20 cellular contexts compared by ENCODE assay signal in genomic region chr3:112752092-112752512, GRCh38.
DNase-seq lines count a peak whose midpoint lies in the region; ATAC-seq, FAIRE-seq and TF ChIP-seq lines count a peak whose summit lies in the region.
"Had no signal": no experiment of that assay in that cellular context is flagged by ENCODE, and none has a peak within 500 bp of the region (broad histone marks: within the 10 kb centered on the region; RNA-seq: fewer than 3 reads in every experiment).

No MANE protein-coding gene starts in this region.

- H4K8ac ChIP-seq in IMR-90 (ENCODE audit: low read depth in 2 of 2, low read length in 2 of 2), result no peak overlapping the region

- no peaks in the 10 kb centered on the region for H4K20me1 ChIP-seq in IMR-90 (ENCODE audit: insufficient read depth, low read length)

- 100% methylated on average over 1 of the region's 1 CpG; no CpG with 5 or more reads in 1 of the 2 experiments for WGBS in IMR-90 (ENCODE audit: extremely low coverage in 2 of 2, insufficient read length in 1 of 2), 2 experiments

- no peaks in the 10 kb centered on the region for H3K79me1 ChIP-seq in IMR-90 (ENCODE audit: low read depth in 1 of 2, low read length in 2 of 2)

- CTCF ChIA-PET in Calu3 (lab: Charles Lee) (interaction anchor here (0.7 to 1.2 kb wide), 3 partner anchors 18 to 44 kb away, joined by 3 to 4 read pairs (median 3); no protein-coding TSS in a partner anchor), IMR-90 (lab: Yijun Ruan, JAX) (no interaction called here), HEK293T (lab: Yijun Ruan, JAX) (interaction anchor here (0.6 to 0.9 kb wide), 2 partner anchors 14 to 641 kb away, joined by 3 to 4 read pairs; no protein-coding TSS in a partner anchor)

- H3K4me1 Mint-ChIP-seq in Calu3 (ENCODE audit: low read depth, unreplicated experiment) (peaks cover 26% of the 10 kb centered on the region), nephron progenitor cell (peaks cover 9% of the 10 kb centered on the region), endothelial cell (ENCODE audit: unreplicated experiment) (no peaks in the 10 kb centered on the region)

- no peak overlapping the region for H3K56ac ChIP-seq in IMR-90 (ENCODE audit: extremely low read depth, insufficient read depth, low read length)

- no peak overlapping the region for H2AK9ac ChIP-seq in IMR-90 (replicated peaks; ENCODE audit: low read depth, low read length, poor library complexity)

- TF ChIP-seq POLR2A in IMR-90 (IDR thresholded peaks at IDR 0.05; ENCODE audit: low read depth, low read length), result no peak

- no peak for DNase-seq in Calu3
- peak; percentile 20 for DNase-seq in IMR-90
- DNase-seq in nephron progenitor cell, result no peak
- no peak for DNase-seq in HEK293T (ENCODE audit: extremely low spot score)
- no peak for DNase-seq in endothelial cell (ENCODE audit: low spot score)
- DNase-seq: activated CD4-positive, alpha-beta T cell treated with anti-CD3 and anti-CD28 coated beads for 36 hours; activated CD8-positive, alpha-beta memory T cell treated with anti-CD3 and anti-CD28 coated beads, Interleukin-2, amount 50 U/mL, for 4 hours; activated naive CD4-positive, alpha-beta T cell treated with anti-CD3 and anti-CD28 coated beads for 36 hours; kidney; NCI-H1092; nucleus accumbens; stimulated activated CD4-positive, alpha-beta T cell treated with anti-CD3 and anti-CD28 coated beads, Interleukin-4, amount 100 ng/mL, for 24 hours; stimulated activated CD8-positive, alpha-beta memory T cell treated with anti-CD3 and anti-CD28 coated beads, Interleukin-4, amount 100 ng/mL, for 48 hours; testis had no signal

- intact Hi-C loops in Calu3 (cut with micrococcal nuclease; ENCODE audit: unreplicated experiment) (no loop called here), IMR-90 (cut with micrococcal nuclease) (no loop called here)

- dilution Hi-C loops in IMR-90 (cut with HindIII; ENCODE audit: low sequenced_read_pairs, unreplicated experiment), result no loop called here

- no peak overlapping the region for H3K4me3 Mint-ChIP-seq in Calu3 (ENCODE audit: low read depth, unreplicated experiment)
- no peak overlapping the region for H3K4me3 Mint-ChIP-seq in nephron progenitor cell
- no peak overlapping the region for H3K4me3 Mint-ChIP-seq in endothelial cell (ENCODE audit: unreplicated experiment)
- H3K4me3 Mint-ChIP-seq: activated CD4-positive, alpha-beta T cell treated with anti-CD3 and anti-CD28 coated beads for 36 hours; activated naive CD4-positive, alpha-beta T cell treated with anti-CD3 and anti-CD28 coated beads for 36 hours; IgD-negative memory B cell had no signal

- no peak for TF ChIP-seq CTCF in Calu3 (IDR thresholded peaks at IDR 0.05; ENCODE audit: unreplicated experiment)
- no peak for TF ChIP-seq CTCF in IMR-90 (conservative IDR thresholded peaks at IDR 0.05; ENCODE audit: low read depth, low read length)
- TF ChIP-seq CTCF in nephron progenitor cell (IDR thresholded peaks at IDR 0.05), result no peak
- TF ChIP-seq CTCF in endothelial cell (IDR thresholded peaks at IDR 0.05; ENCODE audit: unreplicated experiment), result no peak

- H2BK120ac ChIP-seq in IMR-90 (ENCODE audit: low read depth, low read length), result no peak overlapping the region

- H2BK20ac ChIP-seq in IMR-90 (ENCODE audit: low read depth, low read length), result no peak overlapping the region

- POLR2A ChIA-PET in IMR-90 (lab: Charles Lee; ENCODE audit: unreplicated experiment), result no interaction called here
- POLR2A ChIA-PET in HEK293T (lab: Yijun Ruan, JAX), result interaction anchor here (0.6 to 1.0 kb wide), 2 partner anchors 239 to 267 kb away, joined by 3 read pairs; partner anchors contain the start of gene GTPBP8

- H3K27ac ChIP-seq in IMR-90 (ENCODE audit: insufficient read depth, low read length), result no peak overlapping the region
- H3K27ac ChIP-seq: esophagus muscularis mucosa, SJCRH30, testis had no signal

- no peak for TF ChIP-seq RAD21 in IMR-90 (IDR thresholded peaks at IDR 0.05; ENCODE audit: low read length)

- no peaks in the 10 kb centered on the region for H3K9me1 ChIP-seq in IMR-90 (ENCODE audit: insufficient read depth, low read length)

- peak overlapping the region; percentile 21 for H3K27ac Mint-ChIP-seq in Calu3 (ENCODE audit: unreplicated experiment)
- peak overlapping the region; percentile 64 for H3K27ac Mint-ChIP-seq in nephron progenitor cell
- H3K27ac Mint-ChIP-seq in endothelial cell (ENCODE audit: unreplicated experiment), result no peak overlapping the region
- H3K27ac Mint-ChIP-seq: activated CD4-positive, alpha-beta T cell treated with anti-CD3 and anti-CD28 coated beads for 36 hours; activated naive CD4-positive, alpha-beta T cell treated with anti-CD3 and anti-CD28 coated beads for 36 hours had no signal

- in situ Hi-C loops in IMR-90 (cut with MboI; ENCODE audit: low sequenced_read_pairs), result no loop called here

- H3K4ac ChIP-seq in IMR-90 (ENCODE audit: low read depth, low read length), result no peak overlapping the region

- H3K27me3 Mint-ChIP-seq in Calu3 (ENCODE audit: unreplicated experiment) (no peaks in the 10 kb centered on the region), nephron progenitor cell (ENCODE audit: low read depth, poor library complexity) (no peaks in the 10 kb centered on the region), endothelial cell (ENCODE audit: unreplicated experiment) (no peaks in the 10 kb centered on the region)
- H3K27me3 Mint-ChIP-seq: activated CD4-positive, alpha-beta T cell treated with anti-CD3 and anti-CD28 coated beads for 36 hours; IgD-negative memory B cell had no signal

- H2AK5ac ChIP-seq in IMR-90 (ENCODE audit: low read depth, low read length), result no peak overlapping the region

- H3K9ac ChIP-seq in IMR-90 (ENCODE audit: low read depth, low read length), result no peak overlapping the region

- H4K5ac ChIP-seq in IMR-90 (ENCODE audit: low read depth, low read length), result no peak overlapping the region

- ATAC-seq in IMR-90 (ENCODE audit: low read depth), result no peak
- ATAC-seq in GM21381 (IDR thresholded peaks at IDR 0.05; ENCODE audit: unreplicated experiment), result no peak
- ATAC-seq: activated CD4-positive, alpha-beta T cell treated with anti-CD3 and anti-CD28 coated beads for 36 hours had no signal

- BruUV-seq in Calu3 (replicated peaks; lab: Mats Ljungman, UMichigan) (no TSS peak), IMR-90 (replicated peaks; lab: Mats Ljungman, UMichigan) (no TSS peak)

- no peak overlapping the region for H2AFZ ChIP-seq in IMR-90 (replicated peaks; ENCODE audit: low read length, poor library complexity)

- no peak overlapping the region for H3K18ac ChIP-seq in IMR-90 (ENCODE audit: low read depth, low read length)

- no peak overlapping the region for H3K14ac ChIP-seq in IMR-90 (replicated peaks; ENCODE audit: low read depth, low read length)

- FAIRE-seq in endometrium (lab: Jason Lieb, UNC), result peak; percentile 82
- FAIRE-seq: colon, kidney had no signal

- no peak overlapping the region for H3K4me3 ChIP-seq in IMR-90 (ENCODE audit: insufficient read depth, low read depth, low read length)
- H3K4me3 ChIP-seq: esophagus muscularis mucosa, SJCRH30, testis had no signal

- no peak overlapping the region for H3K4me2 ChIP-seq in IMR-90 (ENCODE audit: low read depth, low read length)

- no peak overlapping the region; the same call in 1 of the 2 replicates for H3K23ac ChIP-seq in IMR-90 (ENCODE audit: low read depth, low read length)

- H4K91ac ChIP-seq in IMR-90 (ENCODE audit: insufficient read depth, low read depth, low read length), result no peak overlapping the region

- H3K9me3 Mint-ChIP-seq in Calu3 (ENCODE audit: low read depth, unreplicated experiment) (peaks cover 2% of the 10 kb centered on the region), nephron progenitor cell (peaks cover 48% of the 10 kb centered on the region), endothelial cell (ENCODE audit: unreplicated experiment) (no peaks in the 10 kb centered on the region)

- H3K36me3 Mint-ChIP-seq in Calu3 (ENCODE audit: insufficient read depth, unreplicated experiment) (no peaks in the 10 kb centered on the region), nephron progenitor cell (ENCODE audit: low read depth) (peaks cover 9% of the 10 kb centered on the region), endothelial cell (ENCODE audit: low read depth, unreplicated experiment) (no peaks in the 10 kb centered on the region)

- H3K27me3 ChIP-seq in IMR-90 (ENCODE audit: control insufficient read depth, insufficient read depth, low read length), result no peaks in the 10 kb centered on the region
- H3K27me3 ChIP-seq: esophagus muscularis mucosa, SJCRH30, testis had no signal

- no peaks in the 10 kb centered on the region for H3K9me3 ChIP-seq in IMR-90 (ENCODE audit: control insufficient read depth, insufficient read depth, low read length)
- H3K9me3 ChIP-seq: esophagus muscularis mucosa, SJCRH30, testis had no signal

- H3K4me1 ChIP-seq in IMR-90 (ENCODE audit: control insufficient read depth, insufficient read depth, low read length), result no peaks in the 10 kb centered on the region
- H3K4me1 ChIP-seq: esophagus muscularis mucosa, testis had no signal

- no peaks in the 10 kb centered on the region for H3K36me3 ChIP-seq in IMR-90 (ENCODE audit: control insufficient read depth, insufficient read depth, low read length)
- H3K36me3 ChIP-seq: esophagus muscularis mucosa, SJCRH30 had no signal

- H2BK15ac ChIP-seq in IMR-90 (ENCODE audit: low read depth, low read length), result no peak overlapping the region; the same call in 2 of the 3 replicates

- no peak overlapping the region for H2BK5ac ChIP-seq in IMR-90 (ENCODE audit: low read depth, low read length, poor library complexity, severe bottlenecking)

TF ChIP-seq in IMR-90, 13 proteins besides CTCF, POLR2A, EP300 and RAD21 (continues in another document):
- TF ChIP-seq, protein P1, sequence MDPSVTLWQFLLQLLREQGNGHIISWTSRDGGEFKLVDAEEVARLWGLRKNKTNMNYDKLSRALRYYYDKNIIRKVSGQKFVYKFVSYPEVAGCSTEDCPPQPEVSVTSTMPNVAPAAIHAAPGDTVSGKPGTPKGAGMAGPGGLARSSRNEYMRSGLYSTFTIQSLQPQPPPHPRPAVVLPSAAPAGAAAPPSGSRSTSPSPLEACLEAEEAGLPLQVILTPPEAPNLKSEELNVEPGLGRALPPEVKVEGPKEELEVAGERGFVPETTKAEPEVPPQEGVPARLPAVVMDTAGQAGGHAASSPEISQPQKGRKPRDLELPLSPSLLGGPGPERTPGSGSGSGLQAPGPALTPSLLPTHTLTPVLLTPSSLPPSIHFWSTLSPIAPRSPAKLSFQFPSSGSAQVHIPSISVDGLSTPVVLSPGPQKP (IDR thresholded peaks at IDR 0.05; ENCODE audit: borderline replicate concordance, low read depth, low read length), result no peak

TF ChIP-seq in HEK293T, 16 proteins besides CTCF, POLR2A, EP300 and RAD21 (continues in another document):
- TF ChIP-seq ELF4 (IDR thresholded peaks at IDR 0.05) (no peak), L3MBTL2 (conservative IDR thresholded peaks at IDR 0.05) (no peak), LEF1 (IDR thresholded peaks at IDR 0.05; ENCODE audit: borderline replicate concordance) (no peak), TARDBP (IDR thresholded peaks at IDR 0.05) (no peak)
